In genomic region chr5:124952079-124952478, GRCh38 we compare ENCODE assay signal across 9 cellular contexts.
DNase-seq lines count a peak whose midpoint lies in the region; ATAC-seq and TF ChIP-seq lines count a peak whose summit lies in the region.
"Had no signal": no experiment of that assay in that cellular context is flagged by ENCODE, and none has a peak within 500 bp of the region (broad histone marks: within the 10 kb centered on the region; RNA-seq: fewer than 3 reads in every experiment).

No MANE protein-coding gene starts in this region.

- DNase-seq in iris pigment epithelial cell (ENCODE audit: low read depth) (peak; percentile 66), GDM1 (lab: John Stamatoyannopoulos, UW) (no peak), left ventricle myocardium inferior (no peak), dermis blood vessel endothelial cell (no peak), NCI-H187 (lab: John Stamatoyannopoulos, UW) (no peak)

- H3K4me3 ChIP-seq in left ventricle myocardium inferior = no peak overlapping the region

- no peaks in the 10 kb centered on the region for H3K9me3 ChIP-seq in left ventricle myocardium inferior (replicated peaks)

- no peaks in the 10 kb centered on the region for H3K27me3 ChIP-seq in left ventricle myocardium inferior (ENCODE audit: low read depth)

- no peak overlapping the region for H3K27ac ChIP-seq in left ventricle myocardium inferior (replicated peaks)
- H3K27ac ChIP-seq: epithelial cell of prostate had no signal

- H3K36me3 ChIP-seq in left ventricle myocardium inferior = no peaks in the 10 kb centered on the region

- ATAC-seq in GM18520 (IDR thresholded peaks at IDR 0.05; ENCODE audit: unreplicated experiment) = peak; percentile 88
- ATAC-seq in GM21619 (IDR thresholded peaks at IDR 0.05; ENCODE audit: unreplicated experiment) = peak; percentile 93
- peak; percentile 91 for ATAC-seq in HG03460 (IDR thresholded peaks at IDR 0.05; ENCODE audit: unreplicated experiment)

- no peak for TF ChIP-seq CTCF in left ventricle myocardium inferior (IDR thresholded peaks at IDR 0.05; ENCODE audit: borderline replicate concordance)

- intact Hi-C loops in left ventricle myocardium inferior (cut with micrococcal nuclease) = no loop called here

- H3K4me1 ChIP-seq in left ventricle myocardium inferior = peaks cover 11% of the 10 kb centered on the region
